16 cellular contexts compared by ENCODE assay signal in the genomic region with DNA sequence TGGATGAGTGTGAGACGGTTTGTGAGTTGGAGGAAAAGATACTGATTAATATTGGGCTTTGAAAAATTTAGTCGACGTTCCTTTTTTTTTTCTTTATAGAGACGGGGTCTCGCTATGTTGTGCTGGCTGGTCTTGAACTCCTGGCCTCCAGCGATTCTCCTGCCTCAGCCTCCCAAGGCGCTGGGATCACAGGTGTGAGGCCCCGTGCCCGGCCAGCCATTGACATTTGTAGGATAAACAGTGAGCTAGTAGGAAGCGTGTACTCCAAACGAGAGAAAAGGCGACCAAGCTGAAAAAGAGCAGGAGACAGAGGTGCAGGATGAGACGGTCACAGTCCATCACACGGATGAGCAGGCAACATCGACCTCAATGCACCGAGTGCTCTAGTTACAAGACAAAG. TPM values are rescaled to one million over a fixed set of nuclear protein-coding genes. Genes with fewer than 3 reads are reported as not detected.
DNase-seq lines count a peak whose midpoint lies in the region; ATAC-seq, FAIRE-seq and TF ChIP-seq lines count a peak whose summit lies in the region.
"Had no signal": no experiment of that assay in that cellular context is flagged by ENCODE, and none has a peak within 500 bp of the region (broad histone marks: within the 10 kb centered on the region; RNA-seq: fewer than 3 reads in every experiment).

No MANE protein-coding gene starts in this region.

- H3K36me3 Mint-ChIP-seq in GM23338 (ENCODE audit: low read depth), result peaks cover 18% of the 10 kb centered on the region
- peaks cover 8% of the 10 kb centered on the region for H3K36me3 Mint-ChIP-seq in astrocyte (ENCODE audit: low read depth, unreplicated experiment)
- peaks cover 2 to 4% of the 10 kb centered on the region in 2 donors for H3K36me3 Mint-ChIP-seq in CD4-positive, alpha-beta memory T cell

- intact Hi-C loops in left ventricle myocardium superior (cut with micrococcal nuclease), result no loop called here
- intact Hi-C loops in CD4-positive, alpha-beta memory T cell (cut with micrococcal nuclease), result no loop called here

- POLR2A ChIA-PET in CD4-positive, alpha-beta memory T cell (lab: Charles Lee; ENCODE audit: partially characterized antibody), result no interaction called here

- H3K79me2 ChIP-seq in GM23338 (replicated peaks; ENCODE audit: insufficient read depth) (peaks cover 54% of the 10 kb centered on the region), astrocyte (ENCODE audit: insufficient read depth, low read length) (peaks cover 21% of the 10 kb centered on the region)

- H3K4me1 ChIP-seq in GM23338 (ENCODE audit: insufficient read depth) (peaks cover 7% of the 10 kb centered on the region; the same call in 1 of the 2 replicates), astrocyte (ENCODE audit: insufficient read depth, low read length) (peaks cover 5% of the 10 kb centered on the region), skeletal muscle tissue (ENCODE audit: control insufficient read depth in 3 of 3, insufficient read depth in 3 of 3, low read length in 3 of 3) (peaks cover 29 to 51% (median 45%) of the 10 kb centered on the region in 3 donors)
- H3K4me1 ChIP-seq in CD4-positive, alpha-beta memory T cell (ENCODE audit: insufficient read depth, low read length), result no peaks in the 10 kb centered on the region

- H3K4me3 ChIP-seq in GM23338 (no peak overlapping the region), astrocyte (ENCODE audit: insufficient read depth, low read depth, low read length) (no peak overlapping the region), skeletal muscle tissue (ENCODE audit: low read length in 3 of 3) (peak overlapping the region in 1 of 3 donors; percentile 46)
- H3K4me3 ChIP-seq in CD4-positive, alpha-beta memory T cell (ENCODE audit: low read length in 2 of 2), result no peak overlapping the region

- H4K20me1 ChIP-seq in GM23338 (replicated peaks; ENCODE audit: insufficient read depth) (peaks cover 20% of the 10 kb centered on the region), astrocyte (ENCODE audit: insufficient read depth, low read length) (peaks cover 10% of the 10 kb centered on the region)

- no peak for TF ChIP-seq CTCF in GM23338 (conservative IDR thresholded peaks at IDR 0.05; ENCODE audit: low read depth in 2 of 2)
- no peak for TF ChIP-seq CTCF in astrocyte (IDR thresholded peaks at IDR 0.05; ENCODE audit: insufficient read depth, low read depth, low read length)

- no peak for FAIRE-seq in astrocyte (lab: Jason Lieb, UNC)
- FAIRE-seq: RCC 7860 had no signal

- H3K27ac Mint-ChIP-seq in GM23338, result no peak overlapping the region
- peak overlapping the region; percentile 4 for H3K27ac Mint-ChIP-seq in astrocyte (ENCODE audit: unreplicated experiment)
- no peak overlapping the region for H3K27ac Mint-ChIP-seq in CD4-positive, alpha-beta memory T cell

- H3K27me3 Mint-ChIP-seq in GM23338 (ENCODE audit: insufficient read depth, low read depth, poor library complexity) (peaks cover 23% of the 10 kb centered on the region), astrocyte (ENCODE audit: low read depth, unreplicated experiment) (no peaks in the 10 kb centered on the region)
- peaks cover 8 to 10% of the 10 kb centered on the region in 2 donors for H3K27me3 Mint-ChIP-seq in CD4-positive, alpha-beta memory T cell

- H3F3A ChIP-seq in GM23338 (replicated peaks; ENCODE audit: low read depth), result 0 out of 2 replicates have a peak, but pooled peaks cover 4% of the 10 kb centered on the region

- H3K9ac ChIP-seq in astrocyte (ENCODE audit: low read length), result no peak overlapping the region
- peak overlapping the region in 2 of 3 donors; percentile 71 to 95 for H3K9ac ChIP-seq in skeletal muscle tissue (ENCODE audit: low read depth in 1 of 3, low read length in 3 of 3)

- H3K9me3 Mint-ChIP-seq in GM23338 (peaks cover 8% of the 10 kb centered on the region), astrocyte (ENCODE audit: unreplicated experiment) (no peaks in the 10 kb centered on the region)
- H3K9me3 Mint-ChIP-seq in CD4-positive, alpha-beta memory T cell, result peaks cover 0 to 2% (median under 1%) of the 10 kb centered on the region in 8 donors

- H2AFZ ChIP-seq in GM23338, result no peak overlapping the region
- H2AFZ ChIP-seq in astrocyte (ENCODE audit: low read depth, low read length), result no peak overlapping the region

- H3K27ac ChIP-seq in GM23338 (ENCODE audit: low read depth) (peak overlapping the region; percentile 88), astrocyte (ENCODE audit: low read depth, low read length) (no peak overlapping the region), skeletal muscle tissue (ENCODE audit: low read depth, low read length) (peak overlapping the region; percentile 97)
- no peak overlapping the region for H3K27ac ChIP-seq in CD4-positive, alpha-beta memory T cell (ENCODE audit: low read depth, low read length)

- H3K27me3 ChIP-seq in GM23338 (ENCODE audit: insufficient read depth) (peaks cover 4% of the 10 kb centered on the region), astrocyte (ENCODE audit: insufficient read depth, low read length) (peaks cover 4% of the 10 kb centered on the region), skeletal muscle tissue (ENCODE audit: control insufficient read depth in 3 of 3, insufficient read depth in 3 of 3, low read length in 3 of 3) (no peaks in the 10 kb centered on the region)
- H3K27me3 ChIP-seq in CD4-positive, alpha-beta memory T cell (ENCODE audit: insufficient read depth, low read length), result no peaks in the 10 kb centered on the region

- H3K4me1 Mint-ChIP-seq in GM23338 (peaks cover 24% of the 10 kb centered on the region), astrocyte (ENCODE audit: low read depth, unreplicated experiment) (peaks cover 18% of the 10 kb centered on the region)
- H3K4me1 Mint-ChIP-seq in CD4-positive, alpha-beta memory T cell, result peaks cover 7 to 16% (median 11%) of the 10 kb centered on the region in 4 donors

- ATAC-seq in GM23338 (no peak), left ventricle myocardium superior (no peak)

- H3K9me3 ChIP-seq in astrocyte (ENCODE audit: insufficient read depth, low read depth, low read length), result no peaks in the 10 kb centered on the region
- no peaks in the 10 kb centered on the region for H3K9me3 ChIP-seq in skeletal muscle tissue (ENCODE audit: control insufficient read depth in 3 of 3, low read length in 3 of 3)
- no peaks in the 10 kb centered on the region for H3K9me3 ChIP-seq in CD4-positive, alpha-beta memory T cell (ENCODE audit: control insufficient read depth in 1 of 2, low read length in 2 of 2)

- CTCF ChIA-PET in CD4-positive, alpha-beta memory T cell (lab: Charles Lee; ENCODE audit: partially characterized antibody), result no interaction called here

- DNase-seq in GM23338 (ENCODE audit: low spot score) (no peak), astrocyte (ENCODE audit: low read depth) (no peak), left ventricle myocardium superior (peak; percentile 13), NCI-H2029 (lab: John Stamatoyannopoulos, UW) (no peak), NCI-H2196 (lab: John Stamatoyannopoulos, UW; ENCODE audit: unreplicated experiment) (no peak)
- no peak for DNase-seq in CD4-positive, alpha-beta memory T cell
- DNase-seq: ACHN, DMS 273 treated with DMSO at 0.1 percent for 48 hours, MM.1S, NCI-H187 treated with DMSO at 0.1 percent for 48 hours, NCI-H2171, NCI-H510A, NCI-H82, SIG-M5 had no signal

- no peaks in the 10 kb centered on the region for H3K9me2 ChIP-seq in GM23338 (ENCODE audit: insufficient read depth)

- H3K4me2 ChIP-seq in GM23338 (no peak overlapping the region), astrocyte (ENCODE audit: low read length) (no peak overlapping the region)

- H3K36me3 ChIP-seq in GM23338 (ENCODE audit: insufficient read depth) (no peaks in the 10 kb centered on the region), astrocyte (ENCODE audit: insufficient read depth, low read length) (no peaks in the 10 kb centered on the region), skeletal muscle tissue (ENCODE audit: control insufficient read depth in 3 of 3, insufficient read depth in 3 of 3, low read length in 3 of 3) (peaks cover 0 to 4% (median 0%) of the 10 kb centered on the region in 3 donors)
- no peaks in the 10 kb centered on the region for H3K36me3 ChIP-seq in CD4-positive, alpha-beta memory T cell (ENCODE audit: insufficient read depth, low read length)

- H3K4me3 Mint-ChIP-seq in GM23338, result no peak overlapping the region
- peak overlapping the region; percentile 1 for H3K4me3 Mint-ChIP-seq in astrocyte (ENCODE audit: unreplicated experiment)
- H3K4me3 Mint-ChIP-seq in CD4-positive, alpha-beta memory T cell, result no peak overlapping the region

TF ChIP-seq in GM23338, 12 proteins besides CTCF, POLR2A, EP300 and RAD21 (continues in another document):
- TF ChIP-seq STAT1 (IDR thresholded peaks at IDR 0.05; ENCODE audit: unreplicated experiment), result no peak
- TF ChIP-seq JUNB (IDR thresholded peaks at IDR 0.05; ENCODE audit: unreplicated experiment), result no peak
- no peak for TF ChIP-seq NANOG (IDR thresholded peaks at IDR 0.05; ENCODE audit: borderline replicate concordance)
- no peak for TF ChIP-seq ZNF114 (CRISPR knock-in tag; IDR thresholded peaks at IDR 0.05)

RNA-seq across cellular contexts. Expression of gene PPP2R3B, which starts 19.4 kb away (rescaled TPM):
- total RNA-seq in GM23338 (2014; rRNA removed; shearing (Covaris generic)), result 71.6 and 104 TPM in 2 replicates
- 50.1 and 54.8 TPM in 2 replicates for polyA plus RNA-seq in GM23338 (2016; fragmentation: Nextera tagmentation; extraction: Ambion mirVana)
- 39.3 and 44.7 TPM in 2 replicates for total RNA-seq in astrocyte
- 194 TPM for total RNA-seq in left ventricle myocardium superior
- total RNA-seq in skeletal muscle tissue, result 172 TPM
- total RNA-seq in CD4-positive, alpha-beta memory T cell, result 10 to 100 TPM; 42.3 to 45.2 TPM
- polyA plus RNA-seq in CD4-positive, alpha-beta memory T cell, result 1 to 10 TPM; 8.0 to 8.4 TPM

RNA-seq across cellular contexts. Expression of gene GTPBP6, which starts 48.8 kb away (rescaled TPM):
- 57.4 and 66.8 TPM in 2 replicates for total RNA-seq in GM23338 (2014; rRNA removed; shearing (Covaris generic))
- polyA plus RNA-seq in GM23338 (2016; fragmentation: Nextera tagmentation; extraction: Ambion mirVana), result 41.4 and 43.6 TPM in 2 replicates
- total RNA-seq in astrocyte (27.9 and 30.5 TPM in 2 replicates), left ventricle myocardium superior (51.9 TPM), skeletal muscle tissue (30.8 TPM)
- total RNA-seq in CD4-positive, alpha-beta memory T cell, result 10 to 100 TPM; 77.1 to 79.3 TPM
- 10 to 100 TPM; 34.8 to 49.4 TPM for polyA plus RNA-seq in CD4-positive, alpha-beta memory T cell

Comparison
In these comparisons a context has a peak if more than half of its experiments do, and no peak if none do; other contexts are left out.
1. H3K27ac ChIP-seq: peak in GM23338 (single experiment) and skeletal muscle tissue (single experiment); none in astrocyte (single experiment) and CD4-positive, alpha-beta memory T cell (single experiment).